ENCODE assay signal across 16 cellular contexts in genomic region chr2:160426604-160427003, GRCh38.
A peak's percentile ranks its signal among the peaks of the same experiment; 100 is the strongest.
DNase-seq lines count a peak whose midpoint lies in the region; ATAC-seq and TF ChIP-seq lines count a peak whose summit lies in the region.
"Had no signal": no experiment of that assay in that cellular context is flagged by ENCODE, and none has a peak within 500 bp of the region (broad histone marks: within the 10 kb centered on the region; RNA-seq: fewer than 3 reads in every experiment).

No MANE protein-coding gene starts in this region.

- no peak overlapping the region for H3K4me3 ChIP-seq in CD8-positive, alpha-beta T cell (ENCODE audit: low read depth, low read length)

- H3K4me3 Mint-ChIP-seq in CD8-positive, alpha-beta T cell, result no peak overlapping the region
- H3K4me3 Mint-ChIP-seq in endothelial cell (ENCODE audit: unreplicated experiment) (no peak overlapping the region), nephron (peak overlapping the region in 2 of 3 experiments; percentile 11 to 31)
- H3K4me3 Mint-ChIP-seq: memory B cell had no signal

- no peak for DNase-seq in CD8-positive, alpha-beta T cell
- DNase-seq in M059J (ENCODE audit: low read depth) (peak; percentile 52), endothelial cell (ENCODE audit: low spot score) (no peak), AG08395 (ENCODE audit: low spot score) (no peak)
- no peak for DNase-seq in stimulated activated CD4-positive, alpha-beta T cell treated with anti-CD3 and anti-CD28 coated beads, Interleukin-4, amount 100 ng/mL, for 24 hours
- DNase-seq: activated CD4-positive, CD25-positive, alpha-beta regulatory T cell treated with anti-CD3 and anti-CD28 coated beads, Interleukin-2, amount 50 U/mL, for 72 hours; activated T-cell treated with anti-CD3 and anti-CD28 coated beads, Interleukin-2, amount 50 U/mL, for 72 hours; aorta; CD4-positive, CD25-positive, alpha-beta regulatory T cell; NCI-H1105; NCI-H345; stimulated activated CD4-positive, alpha-beta T cell treated with anti-CD3 and anti-CD28 coated beads, Interleukin-2, amount 100 ng/mL, for 48 hours had no signal

- peaks cover 7% of the 10 kb centered on the region for H3K36me3 Mint-ChIP-seq in CD8-positive, alpha-beta T cell
- H3K36me3 Mint-ChIP-seq in endothelial cell (ENCODE audit: low read depth, unreplicated experiment) (peaks cover 27% of the 10 kb centered on the region), nephron (ENCODE audit: low read depth) (peaks cover 51% of the 10 kb centered on the region)
- H3K36me3 Mint-ChIP-seq: CD4-positive, CD25-positive, alpha-beta regulatory T cell; memory B cell had no signal

- no peaks in the 10 kb centered on the region for H3K27me3 ChIP-seq in CD8-positive, alpha-beta T cell (ENCODE audit: insufficient read depth, low read length)

- H3K4me1 Mint-ChIP-seq in CD8-positive, alpha-beta T cell (ENCODE audit: low read depth), result peaks cover 71% of the 10 kb centered on the region
- H3K4me1 Mint-ChIP-seq in endothelial cell (ENCODE audit: unreplicated experiment), result peaks cover 18% of the 10 kb centered on the region
- peaks cover 56% of the 10 kb centered on the region for H3K4me1 Mint-ChIP-seq in nephron

- H3K36me3 ChIP-seq in CD8-positive, alpha-beta T cell (ENCODE audit: insufficient read depth, low read length), result no peaks in the 10 kb centered on the region

- H3K27ac Mint-ChIP-seq in CD8-positive, alpha-beta T cell, result peak overlapping the region; percentile 73
- H3K27ac Mint-ChIP-seq in endothelial cell (ENCODE audit: unreplicated experiment) (peak overlapping the region; percentile 77), nephron (peak overlapping the region; percentile 90 to 99 (median 93))
- H3K27ac Mint-ChIP-seq: CD4-positive, CD25-positive, alpha-beta regulatory T cell; memory B cell had no signal

- no peak overlapping the region for H3K27ac ChIP-seq in CD8-positive, alpha-beta T cell (ENCODE audit: low read depth, low read length)

- CTCF ChIA-PET in CD8-positive, alpha-beta T cell (lab: Charles Lee), result interaction anchor here (1.7 to 3.9 kb wide), 2 partner anchors 12 to 103 kb away, joined by 6 to 13 read pairs; no protein-coding TSS in a partner anchor

- no peaks in the 10 kb centered on the region for H3K27me3 Mint-ChIP-seq in CD8-positive, alpha-beta T cell (ENCODE audit: low read depth)
- H3K27me3 Mint-ChIP-seq in endothelial cell (ENCODE audit: unreplicated experiment), result peaks cover 4% of the 10 kb centered on the region
- no peaks in the 10 kb centered on the region for H3K27me3 Mint-ChIP-seq in nephron (ENCODE audit: low read depth)
- H3K27me3 Mint-ChIP-seq: CD4-positive, CD25-positive, alpha-beta regulatory T cell had no signal

- intact Hi-C loops in CD8-positive, alpha-beta T cell (cut with DNase I, micrococcal nuclease), result loop anchor here in 1 of 2 experiments (5.0 to 10.0 kb wide), 3 partner anchors 34 to 738 kb away; partner anchors contain the start of gene TANK

- peaks cover 4% of the 10 kb centered on the region for H3K9me3 Mint-ChIP-seq in CD8-positive, alpha-beta T cell
- no peaks in the 10 kb centered on the region for H3K9me3 Mint-ChIP-seq in endothelial cell (ENCODE audit: unreplicated experiment)
- H3K9me3 Mint-ChIP-seq in nephron, result peaks cover 12% of the 10 kb centered on the region
- H3K9me3 Mint-ChIP-seq: memory B cell had no signal

- POLR2A ChIA-PET in CD8-positive, alpha-beta T cell (lab: Charles Lee), result interaction anchor here (3.0 to 3.4 kb wide), 2 partner anchors 15 to 20 kb away, joined by 18 to 32 read pairs; no protein-coding TSS in a partner anchor

- ATAC-seq in CD8-positive, alpha-beta T cell, result no peak
- ATAC-seq in GM18861 (IDR thresholded peaks at IDR 0.05; ENCODE audit: unreplicated experiment) (no peak), HG03354 (IDR thresholded peaks at IDR 0.05; ENCODE audit: poor library complexity, severe bottlenecking, unreplicated experiment) (no peak)
- ATAC-seq: activated T-cell treated with anti-CD3 and anti-CD28 coated beads, Interleukin-2, amount 50 U/mL, for 72 hours had no signal

- no peak for TF ChIP-seq CTCF in CD8-positive, alpha-beta T cell (IDR thresholded peaks at IDR 0.05)
- TF ChIP-seq CTCF in endothelial cell (IDR thresholded peaks at IDR 0.05; ENCODE audit: unreplicated experiment) (no peak), nephron (IDR thresholded peaks at IDR 0.05; ENCODE audit: unreplicated experiment in 3 of 3) (no peak)

- H3K9me3 ChIP-seq in CD8-positive, alpha-beta T cell (ENCODE audit: low read length), result no peaks in the 10 kb centered on the region

- peaks cover 44% of the 10 kb centered on the region for H3K4me1 ChIP-seq in CD8-positive, alpha-beta T cell (ENCODE audit: insufficient read depth, low read length)

Comparison
In these comparisons a context has a peak if more than half of its experiments do, and no peak if none do; other contexts are left out.
1. H3K4me3 Mint-ChIP-seq: peak in nephron (2 of 3); none in CD8-positive, alpha-beta T cell (single experiment) and endothelial cell (single experiment).
2. Peak in every context shown above with its lines, with median percentiles within 50 percentile points of each other: H3K27ac Mint-ChIP-seq.